10 cellular contexts compared by ENCODE assay signal in the genomic region with DNA sequence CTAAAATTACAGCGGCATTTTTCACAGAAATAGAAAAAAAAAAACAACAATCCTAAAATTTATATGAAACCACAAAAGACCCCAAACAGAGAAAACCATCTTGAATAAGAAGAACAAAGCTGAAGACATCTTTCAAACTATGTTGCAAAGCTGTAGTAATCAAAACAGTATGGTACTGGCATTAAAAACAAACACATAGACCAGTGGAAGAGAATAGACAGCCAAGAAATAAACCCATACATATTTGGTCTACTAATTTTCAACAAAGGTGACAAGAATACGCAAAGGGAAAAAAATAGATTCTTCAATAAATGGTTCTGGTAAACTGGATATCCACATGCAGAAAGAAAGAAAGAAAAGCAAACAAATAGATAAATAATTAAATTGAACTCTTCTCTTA.
"Had no signal": no experiment of that assay in that cellular context is flagged by ENCODE, and none has a peak within 500 bp of the region (broad histone marks: within the 10 kb centered on the region; RNA-seq: fewer than 3 reads in every experiment).

No MANE protein-coding gene starts in this region.

- H3K9ac ChIP-seq: GM23248 had no signal

- H3K4me2 ChIP-seq: GM23338 had no signal

- H3K4me1 Mint-ChIP-seq: GM23338, H9 had no signal

- H3K27ac ChIP-seq: GM23248 had no signal

- H2AFZ ChIP-seq: GM23248, GM23338 had no signal

- H3K4me3 ChIP-seq: GM23248, GM23338, HAP-1 had no signal

- H3K27ac Mint-ChIP-seq: GM23338, H9, HFFc6 had no signal

- H3K4me3 Mint-ChIP-seq: GM23338, H9, HFFc6 had no signal

- FAIRE-seq: H1, H54 had no signal

- ATAC-seq: GM23338 had no signal

- H3K36me3 ChIP-seq: HAP-1 had no signal

- DNase-seq: GM23248, GOT3, H7, H9, HCEC 1CT, HFFc6 had no signal

- H3K9me3 Mint-ChIP-seq: GM23338 had no signal

- H3K4me1 ChIP-seq: HAP-1 had no signal

- H3K9me3 ChIP-seq: HAP-1 had no signal
